ENCODE assay signal across 8 cellular contexts in the genomic region with DNA sequence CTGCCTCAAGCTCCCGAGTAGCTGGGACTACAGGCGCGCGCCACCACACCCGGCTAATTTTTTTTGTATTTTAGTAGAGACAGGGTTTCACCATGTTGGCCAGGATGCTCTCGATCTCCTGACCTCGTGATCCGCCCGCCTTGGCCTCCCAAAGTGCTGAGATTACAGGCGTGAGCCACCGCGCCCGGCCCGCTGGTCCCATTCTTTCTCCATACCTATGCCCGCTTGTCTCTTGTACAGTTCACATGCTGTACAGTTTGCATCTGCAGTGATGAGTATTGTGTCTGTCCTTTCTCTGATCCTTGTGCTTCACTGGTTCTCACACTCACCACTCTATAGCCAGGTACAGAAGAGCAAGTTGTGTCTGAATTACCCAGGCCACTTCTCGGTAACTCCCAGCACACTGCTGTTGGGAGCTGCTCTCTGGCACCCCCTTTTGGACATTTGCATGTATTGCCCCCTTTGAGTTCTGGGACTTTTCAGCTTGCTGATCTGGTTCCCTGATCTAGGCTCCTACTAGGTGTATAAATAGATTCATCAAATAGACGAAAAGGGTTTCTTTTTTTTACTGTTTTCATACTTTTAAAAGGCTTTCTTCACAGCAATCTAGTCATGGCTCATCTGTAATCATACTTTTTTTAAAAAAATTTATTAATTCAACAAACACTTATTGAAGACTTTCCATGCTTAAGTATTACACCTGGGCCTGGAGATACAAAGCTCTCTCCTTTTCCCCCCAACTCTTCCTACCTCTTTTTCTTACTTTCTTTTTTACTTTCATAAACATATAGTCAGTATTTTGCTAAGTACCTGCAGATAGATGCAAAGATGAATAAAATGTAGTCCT. TPM values are rescaled to one million over a fixed set of nuclear protein-coding genes. Genes with fewer than 3 reads are reported as not detected.
A peak's percentile ranks its signal among the peaks of the same experiment; 100 is the strongest.
DNase-seq lines count a peak whose midpoint lies in the region; ATAC-seq and TF ChIP-seq lines count a peak whose summit lies in the region.

No MANE protein-coding gene starts in this region.

- TF ChIP-seq CTCF in GM12872 (IDR thresholded peaks at IDR 0.05; ENCODE audit: insufficient read depth, low read depth, low read length) (peak; percentile 92), left lung (IDR thresholded peaks at IDR 0.05) (peak; percentile 85 to 86)

- no peaks in the 10 kb centered on the region for H3K9me3 ChIP-seq in left lung

- DNase-seq in NCI-H2227 treated with DMSO at 0.1 percent for 48 hours (lab: John Stamatoyannopoulos, UW) (peak; percentile 10), cerebellar cortex (ENCODE audit: low spot score) (peak; percentile 79), left lung (peak in 1 of 2 donors; percentile 51), GOT3 (lab: John Stamatoyannopoulos, UW) (no peak)
- peak; percentile 34 for DNase-seq in activated CD4-positive, alpha-beta T cell treated with anti-CD3 and anti-CD28 coated beads for 1 hour
- DNase-seq in stimulated activated CD4-positive, alpha-beta T cell treated with anti-CD3 and anti-CD28 coated beads, TNF-alpha, amount 100 ng/mL, for 48 hours (ENCODE audit: low read depth in 3 of 3): peak; percentile 50 to 57 (median 51)

- no peaks in the 10 kb centered on the region for H3K27me3 ChIP-seq in left lung

- H3K4me1 ChIP-seq in left lung: peaks cover 0 to 3% of the 10 kb centered on the region in 2 donors

- ATAC-seq in HG02938 (IDR thresholded peaks at IDR 0.05; ENCODE audit: unreplicated experiment): peak; percentile 59
- peak; percentile 99 for ATAC-seq in left lung

- intact Hi-C loops in left lung (cut with DNase I): no loop called here

- H3K36me3 ChIP-seq in left lung: peaks cover 0 to 3% of the 10 kb centered on the region in 2 donors

- no peak overlapping the region for H3K4me3 ChIP-seq in left lung

- no peak overlapping the region for H3K27ac ChIP-seq in left lung

RNA-seq across cellular contexts. Expression of gene AOAH, which starts 53.5 kb away (rescaled TPM):
- 10 to 100 TPM; 13.4 to 28.2 TPM for total RNA-seq in left lung
